In genomic region chr9:75964431-75964830, GRCh38 we compare ENCODE assay signal across 18 cellular contexts.
DNase-seq lines count a peak whose midpoint lies in the region; ATAC-seq and TF ChIP-seq lines count a peak whose summit lies in the region.
"Had no signal": no experiment of that assay in that cellular context is flagged by ENCODE, and none has a peak within 500 bp of the region (broad histone marks: within the 10 kb centered on the region; RNA-seq: fewer than 3 reads in every experiment).

No MANE protein-coding gene starts in this region.

- H3K4me1 ChIP-seq in PC-3 (ENCODE audit: insufficient read depth, low read length) (no peaks in the 10 kb centered on the region), esophagus (ENCODE audit: control insufficient read depth in 2 of 2, insufficient read depth in 2 of 2, low read length in 1 of 2) (peaks cover 5 to 9% of the 10 kb centered on the region in 2 donors)

- no peaks in the 10 kb centered on the region for H3K79me2 ChIP-seq in PC-3 (ENCODE audit: low read length)

- H3K27ac ChIP-seq in PC-3 (ENCODE audit: low read length), result no peak overlapping the region
- H3K27ac ChIP-seq in esophagus (ENCODE audit: low read depth in 2 of 2, low read length in 1 of 2), result peak overlapping the region; percentile 22 to 46
- H3K27ac ChIP-seq: right atrium auricular region, upper lobe of left lung had no signal

- H3K27me3 ChIP-seq in PC-3 (ENCODE audit: low read length) (no peaks in the 10 kb centered on the region), esophagus (ENCODE audit: control insufficient read depth in 1 of 2, insufficient read depth in 2 of 2, low read length in 2 of 2) (no peaks in the 10 kb centered on the region)
- H3K27me3 ChIP-seq: right atrium auricular region, upper lobe of left lung had no signal

- no peaks in the 10 kb centered on the region for H3K9me3 Mint-ChIP-seq in Calu3 (ENCODE audit: low read depth, unreplicated experiment)
- H3K9me3 Mint-ChIP-seq: effector memory CD8-positive, alpha-beta T cell had no signal

- H3K9ac ChIP-seq in PC-3 (ENCODE audit: low read length), result no peak overlapping the region

- no peak for ATAC-seq in PC-3
- no peak for ATAC-seq in HG03159 (IDR thresholded peaks at IDR 0.05; ENCODE audit: unreplicated experiment)
- ATAC-seq: effector memory CD8-positive, alpha-beta T cell; stimulated activated naive CD8-positive, alpha-beta T cell treated with anti-CD3 and anti-CD28 coated beads, Interleukin-15, Interleukin-2, amounts not matched to agents 100 U/mL and 50 U/mL, for 24 hours had no signal

- DNase-seq in Calu3 (peak; percentile 78), PC-3 (peak; percentile 1), mucosa of gallbladder (ENCODE audit: low spot score) (peak; percentile 26), AG08396 (ENCODE audit: low spot score) (no peak), NCI-H2081 (lab: John Stamatoyannopoulos, UW) (no peak), G401 (ENCODE audit: low spot score) (no peak)
- DNase-seq: activated CD4-positive, alpha-beta T cell treated with anti-CD3 and anti-CD28 coated beads for 4 hours; activated effector memory CD4-positive, alpha-beta T cell treated with anti-CD3 and anti-CD28 coated beads, Interleukin-2, amount 50 U/mL, for 16 hours; CD8-positive, alpha-beta memory T cell; effector memory CD8-positive, alpha-beta T cell; Karpas-422; NCI-H1105 treated with DMSO at 0.1 percent for 48 hours; NCI-H2171; stimulated activated naive CD8-positive, alpha-beta T cell treated with anti-CD3 and anti-CD28 coated beads, Interleukin-15, Interleukin-2, amounts not matched to agents 100 U/mL and 50 U/mL, for 24 hours; upper lobe of left lung had no signal

- H3K36me3 ChIP-seq in PC-3 (ENCODE audit: low read depth, low read length) (no peaks in the 10 kb centered on the region), esophagus (ENCODE audit: control insufficient read depth in 2 of 2, insufficient read depth in 2 of 2, low read length in 1 of 2) (no peaks in the 10 kb centered on the region)
- H3K36me3 ChIP-seq: right atrium auricular region, upper lobe of left lung had no signal

- peak overlapping the region; percentile 93 for H3K27ac Mint-ChIP-seq in Calu3 (ENCODE audit: unreplicated experiment)
- H3K27ac Mint-ChIP-seq: CD8-positive, alpha-beta memory T cell; effector memory CD8-positive, alpha-beta T cell had no signal

- BruUV-seq in Calu3 (replicated peaks; lab: Mats Ljungman, UMichigan) (no TSS peak), PC-3 (replicated peaks; lab: Mats Ljungman, UMichigan) (no TSS peak)

- no peak overlapping the region for H3K4me3 Mint-ChIP-seq in Calu3 (ENCODE audit: low read depth, unreplicated experiment)
- H3K4me3 Mint-ChIP-seq: CD8-positive, alpha-beta memory T cell; effector memory CD8-positive, alpha-beta T cell had no signal

- H3K27me3 Mint-ChIP-seq in Calu3 (ENCODE audit: unreplicated experiment), result no peaks in the 10 kb centered on the region
- H3K27me3 Mint-ChIP-seq: CD8-positive, alpha-beta memory T cell; effector memory CD8-positive, alpha-beta T cell had no signal

- no peaks in the 10 kb centered on the region for H3F3A ChIP-seq in PC-3 (ENCODE audit: low read length, unreplicated experiment)

- no peak overlapping the region for H2AFZ ChIP-seq in PC-3 (ENCODE audit: low read length)

- H3K4me3 ChIP-seq in PC-3 (ENCODE audit: low read length) (no peak overlapping the region), esophagus (ENCODE audit: low read depth in 1 of 2, low read length in 2 of 2) (no peak overlapping the region)
- H3K4me3 ChIP-seq: right atrium auricular region, upper lobe of left lung had no signal

- POLR2A ChIA-PET in PC-3 (lab: Charles Lee; ENCODE audit: unreplicated experiment), result no interaction called here

- CTCF ChIA-PET in Calu3 (lab: Charles Lee) (interaction anchor here (0.7 to 1.9 kb wide), 3 partner anchors 11 to 1895 kb away, joined by 3 to 5 read pairs (median 4); no protein-coding TSS in a partner anchor), PC-3 (lab: Charles Lee) (no interaction called here)

- TF ChIP-seq CTCF in Calu3 (IDR thresholded peaks at IDR 0.05; ENCODE audit: unreplicated experiment) (no peak), PC-3 (conservative IDR thresholded peaks at IDR 0.05; ENCODE audit: low read depth, low read length) (no peak)

- H3K9me3 ChIP-seq in PC-3 (ENCODE audit: low read length), result no peaks in the 10 kb centered on the region
- no peaks in the 10 kb centered on the region for H3K9me3 ChIP-seq in esophagus (ENCODE audit: control insufficient read depth in 2 of 2, insufficient read depth in 1 of 2, low read depth in 1 of 2, low read length in 1 of 2)
- H3K9me3 ChIP-seq: right atrium auricular region, upper lobe of left lung had no signal

- intact Hi-C loops in Calu3 (cut with micrococcal nuclease; ENCODE audit: unreplicated experiment), result loop anchor here (2.0 to 5.0 kb wide), 2 partner anchors 14 to 72 kb away; partner anchors contain the start of gene PCSK5
- intact Hi-C loops in PC-3 (cut with micrococcal nuclease), result no loop called here

- H3K4me2 ChIP-seq in PC-3 (ENCODE audit: low read length), result no peak overlapping the region

- H4K20me1 ChIP-seq in PC-3 (ENCODE audit: low read length), result no peaks in the 10 kb centered on the region

- in situ Hi-C loops in G401 (cut with HindIII; ENCODE audit: low sequenced_read_pairs), result no loop called here

- no peaks in the 10 kb centered on the region for H3K9me2 ChIP-seq in PC-3 (replicated peaks; ENCODE audit: low read length)

- H3K4me1 Mint-ChIP-seq in Calu3 (ENCODE audit: low read depth, unreplicated experiment), result peaks cover 40% of the 10 kb centered on the region

- 51% methylated on average over 4 of the region's 4 CpGs for WGBS in esophagus, 2 donors

- peaks cover 10% of the 10 kb centered on the region for H3K36me3 Mint-ChIP-seq in Calu3 (ENCODE audit: insufficient read depth, unreplicated experiment)

Comparison
In these comparisons a context has a peak if more than half of its experiments do, and no peak if none do; other contexts are left out.
1. DNase-seq: peak in Calu3 (single experiment), PC-3 (single experiment) and mucosa of gallbladder (single experiment); none in AG08396 (single experiment), NCI-H2081 (0 of 2) and G401 (single experiment).